Comparison of ENCODE assay signal across 8 cellular contexts in genomic region chr5:140302786-140303639, GRCh38. TPM values are rescaled to one million over a fixed set of nuclear protein-coding genes. Genes with fewer than 3 reads are reported as not detected.
A peak's percentile ranks its signal among the peaks of the same experiment; 100 is the strongest.
DNase-seq lines count a peak whose midpoint lies in the region; ATAC-seq and TF ChIP-seq lines count a peak whose summit lies in the region.

Gene PFDN1, minus strand, starts transcription at chr5:140303101. Its CDS starts 28 bp downstream, at chr5:140303073.

- POLR2A ChIA-PET in PC-9 (lab: Charles Lee; ENCODE audit: unreplicated experiment), result interaction anchor here (0.5 to 0.7 kb wide), 6 partner anchors 24 to 713 kb away, joined by 3 to 7 read pairs (median 4); no protein-coding TSS in a partner anchor

- intact Hi-C loops in PC-9 (cut with micrococcal nuclease; ENCODE audit: unreplicated experiment), result loop anchor here (2.0 to 5.0 kb wide), 3 partner anchors 20 to 44 kb away; partner anchors contain the start of gene HBEGF

- no peak for TF ChIP-seq CTCF in PC-9 (conservative IDR thresholded peaks at IDR 0.05)

- peaks cover 46% of the 10 kb centered on the region for H3K79me2 ChIP-seq in PC-9 (ENCODE audit: low read depth)

- peak; percentile 84 for TF ChIP-seq POLR2A in erythroblast (IDR thresholded peaks at IDR 0.05; ENCODE audit: low read length)

- no peaks in the 10 kb centered on the region for H3K27me3 ChIP-seq in PC-9 (ENCODE audit: insufficient read depth, low read depth)
- no peaks in the 10 kb centered on the region for H3K27me3 ChIP-seq in mucosa of rectum (ENCODE audit: control insufficient read depth in 2 of 2, insufficient read depth in 2 of 2, low read length in 2 of 2)

- H3K36me3 ChIP-seq in PC-9 (ENCODE audit: low read depth), result peaks cover 19% of the 10 kb centered on the region
- peaks cover 4 to 10% of the 10 kb centered on the region in 2 donors for H3K36me3 ChIP-seq in mucosa of rectum (ENCODE audit: control insufficient read depth in 2 of 2, insufficient read depth in 2 of 2, low read length in 2 of 2)

- H3K4me1 ChIP-seq in PC-9 (replicated peaks; ENCODE audit: insufficient read depth) (peaks cover 36% of the 10 kb centered on the region), mucosa of rectum (ENCODE audit: control insufficient read depth in 2 of 2, insufficient read depth in 2 of 2, low read length in 2 of 2) (peaks cover 5 to 7% of the 10 kb centered on the region in 2 donors)

- H3K4me3 ChIP-seq in Jurkat, Clone E6-1 (ENCODE audit: low read length), result peak within 1 kb of the TSS; percentile 95
- H3K4me3 ChIP-seq in PC-9 (peak within 1 kb of the TSS; percentile 95), mucosa of rectum (ENCODE audit: low read length in 2 of 2) (peak within 1 kb of the TSS; percentile 81 to 97)

- no TSS peak for BruUV-seq in PC-9 (replicated peaks; lab: Mats Ljungman, UMichigan)

- H3K9me3 ChIP-seq in PC-9 (ENCODE audit: insufficient read depth, low read depth) (no peaks in the 10 kb centered on the region), mucosa of rectum (ENCODE audit: control insufficient read depth in 2 of 2, low read length in 2 of 2) (no peaks in the 10 kb centered on the region)

- no peaks in the 10 kb centered on the region for H4K20me1 ChIP-seq in PC-9 (ENCODE audit: insufficient read depth)

- peak; percentile 95 for DNase-seq in DMS 273 treated with DMSO at 0.1 percent for 48 hours (lab: John Stamatoyannopoulos, UW)
- peak; percentile 92 for DNase-seq in Jurkat, Clone E6-1 (ENCODE audit: low read depth, low spot score)
- DNase-seq in PC-9, result peak; percentile 89 to 90
- DNase-seq in activated T-cell treated with anti-CD3 and anti-CD28 coated beads, Interleukin-2, amount 50 U/mL, for 1 hour, result peak; percentile 85
- DNase-seq in erythroblast (lab: John Stamatoyannopoulos, UW), result peak; percentile 97
- peak; percentile 92 for DNase-seq in stimulated activated CD8-positive, alpha-beta memory T cell treated with anti-CD3 and anti-CD28 coated beads, Interleukin-4, amount 100 ng/mL, for 48 hours

- peak within 1 kb of the TSS; percentile 91 for H3K4me2 ChIP-seq in PC-9

- peak within 1 kb of the TSS; percentile 93 for H2AFZ ChIP-seq in PC-9

- peaks cover 23% of the 10 kb centered on the region for H3F3A ChIP-seq in PC-9 (ENCODE audit: insufficient read depth, low read depth)

- H3K27ac ChIP-seq in PC-9, result peak within 1 kb of the TSS; percentile 89
- peak within 1 kb of the TSS; percentile 36 to 69 for H3K27ac ChIP-seq in mucosa of rectum (ENCODE audit: low read depth in 2 of 2, low read length in 2 of 2)

- H3K9me2 ChIP-seq in PC-9 (ENCODE audit: insufficient read depth), result no peaks in the 10 kb centered on the region

- CTCF ChIA-PET in PC-9 (lab: Charles Lee), result interaction anchor here (1.0 kb wide), 1 partner anchor 43 kb away, joined by 3 read pairs; the partner anchor contains the start of gene HBEGF

- peak within 1 kb of the TSS; percentile 81 to 97 for H3K9ac ChIP-seq in mucosa of rectum (ENCODE audit: low read depth in 1 of 2, low read length in 2 of 2)

- peak; percentile 96 for ATAC-seq in GM21529 (IDR thresholded peaks at IDR 0.05; ENCODE audit: unreplicated experiment)

RNA-seq across cellular contexts. Expression of gene PFDN1, which starts in this region (rescaled TPM):
- polyA plus RNA-seq in Jurkat, Clone E6-1 (2012; ENCODE audit: insufficient read depth, insufficient read length), result 129 TPM
- 62.7 and 69.1 TPM in 2 replicates for total RNA-seq in PC-9 (2021)

Comparison
In these comparisons a context has a peak if more than half of its experiments do, and no peak if none do; other contexts are left out.
1. Peak in every context shown above with its lines: DNase-seq, ATAC-seq, H3K4me3 ChIP-seq and H3K27ac ChIP-seq.